Comparison of ENCODE assay signal across 2 cellular contexts in genomic region chr11:64716471-64717267, GRCh38.
A peak's percentile ranks its signal among the peaks of the same experiment; 100 is the strongest.
TF ChIP-seq lines count a peak whose summit lies in the region.

No MANE protein-coding gene starts in this region.

TF ChIP-seq in HEK293, 187 proteins besides CTCF, POLR2A, EP300 and RAD21:
- TF ChIP-seq EGR2 (tag by site-specific recombination; IDR thresholded peaks at IDR 0.05; ENCODE audit: low read depth) (0 out of 2 replicates have a peak, but pooled peaks have one; percentile 46), ZBTB8A (tag by site-specific recombination; IDR thresholded peaks at IDR 0.05) (no peak), PRDM4 (tag by site-specific recombination; IDR thresholded peaks at IDR 0.05) (no peak)

TF ChIP-seq in GM12878, 131 proteins besides CTCF, POLR2A, EP300 and RAD21:
- TF ChIP-seq HDAC2 (IDR thresholded peaks at IDR 0.05), result no peak
- TF ChIP-seq TAF1 (IDR thresholded peaks at IDR 0.05; ENCODE audit: borderline replicate concordance, low read depth, low read length), result no peak
- TF ChIP-seq HCFC1 (IDR thresholded peaks at IDR 0.05; ENCODE audit: low read length), result no peak
- TF ChIP-seq ZNF24 (IDR thresholded peaks at IDR 0.05), result no peak
- no peak for TF ChIP-seq IRF4 (IDR thresholded peaks at IDR 0.05; ENCODE audit: low read depth, low read length)
- TF ChIP-seq, protein P1, sequence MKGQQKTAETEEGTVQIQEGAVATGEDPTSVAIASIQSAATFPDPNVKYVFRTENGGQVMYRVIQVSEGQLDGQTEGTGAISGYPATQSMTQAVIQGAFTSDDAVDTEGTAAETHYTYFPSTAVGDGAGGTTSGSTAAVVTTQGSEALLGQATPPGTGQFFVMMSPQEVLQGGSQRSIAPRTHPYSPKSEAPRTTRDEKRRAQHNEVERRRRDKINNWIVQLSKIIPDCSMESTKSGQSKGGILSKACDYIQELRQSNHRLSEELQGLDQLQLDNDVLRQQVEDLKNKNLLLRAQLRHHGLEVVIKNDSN (IDR thresholded peaks at IDR 0.05; ENCODE audit: borderline replicate concordance, extremely low read length, insufficient read depth, low read depth, low read length), result no peak
- no peak for TF ChIP-seq SMC3 (IDR thresholded peaks at IDR 0.05; ENCODE audit: borderline replicate concordance, low read length)
- TF ChIP-seq TCF7 (IDR thresholded peaks at IDR 0.05; ENCODE audit: borderline replicate concordance), result no peak
- TF ChIP-seq SREBF1 (IDR thresholded peaks at IDR 0.05; ENCODE audit: low read length), result no peak
- no peak for TF ChIP-seq NFYA (IDR thresholded peaks at IDR 0.05; ENCODE audit: borderline replicate concordance, low read depth, low read length)
- TF ChIP-seq, protein P2, sequence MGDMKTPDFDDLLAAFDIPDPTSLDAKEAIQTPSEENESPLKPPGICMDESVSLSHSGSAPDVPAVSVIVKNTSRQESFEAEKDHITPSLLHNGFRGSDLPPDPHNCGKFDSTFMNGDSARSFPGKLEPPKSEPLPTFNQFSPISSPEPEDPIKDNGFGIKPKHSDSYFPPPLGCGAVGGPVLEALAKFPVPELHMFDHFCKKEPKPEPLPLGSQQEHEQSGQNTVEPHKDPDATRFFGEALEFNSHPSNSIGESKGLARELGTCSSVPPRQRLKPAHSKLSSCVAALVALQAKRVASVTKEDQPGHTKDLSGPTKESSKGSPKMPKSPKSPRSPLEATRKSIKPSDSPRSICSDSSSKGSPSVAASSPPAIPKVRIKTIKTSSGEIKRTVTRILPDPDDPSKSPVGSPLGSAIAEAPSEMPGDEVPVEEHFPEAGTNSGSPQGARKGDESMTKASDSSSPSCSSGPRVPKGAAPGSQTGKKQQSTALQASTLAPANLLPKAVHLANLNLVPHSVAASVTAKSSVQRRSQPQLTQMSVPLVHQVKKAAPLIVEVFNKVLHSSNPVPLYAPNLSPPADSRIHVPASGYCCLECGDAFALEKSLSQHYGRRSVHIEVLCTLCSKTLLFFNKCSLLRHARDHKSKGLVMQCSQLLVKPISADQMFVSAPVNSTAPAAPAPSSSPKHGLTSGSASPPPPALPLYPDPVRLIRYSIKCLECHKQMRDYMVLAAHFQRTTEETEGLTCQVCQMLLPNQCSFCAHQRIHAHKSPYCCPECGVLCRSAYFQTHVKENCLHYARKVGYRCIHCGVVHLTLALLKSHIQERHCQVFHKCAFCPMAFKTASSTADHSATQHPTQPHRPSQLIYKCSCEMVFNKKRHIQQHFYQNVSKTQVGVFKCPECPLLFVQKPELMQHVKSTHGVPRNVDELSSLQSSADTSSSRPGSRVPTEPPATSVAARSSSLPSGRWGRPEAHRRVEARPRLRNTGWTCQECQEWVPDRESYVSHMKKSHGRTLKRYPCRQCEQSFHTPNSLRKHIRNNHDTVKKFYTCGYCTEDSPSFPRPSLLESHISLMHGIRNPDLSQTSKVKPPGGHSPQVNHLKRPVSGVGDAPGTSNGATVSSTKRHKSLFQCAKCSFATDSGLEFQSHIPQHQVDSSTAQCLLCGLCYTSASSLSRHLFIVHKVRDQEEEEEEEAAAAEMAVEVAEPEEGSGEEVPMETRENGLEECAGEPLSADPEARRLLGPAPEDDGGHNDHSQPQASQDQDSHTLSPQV (IDR thresholded peaks at IDR 0.05), result no peak
- TF ChIP-seq, protein P3, sequence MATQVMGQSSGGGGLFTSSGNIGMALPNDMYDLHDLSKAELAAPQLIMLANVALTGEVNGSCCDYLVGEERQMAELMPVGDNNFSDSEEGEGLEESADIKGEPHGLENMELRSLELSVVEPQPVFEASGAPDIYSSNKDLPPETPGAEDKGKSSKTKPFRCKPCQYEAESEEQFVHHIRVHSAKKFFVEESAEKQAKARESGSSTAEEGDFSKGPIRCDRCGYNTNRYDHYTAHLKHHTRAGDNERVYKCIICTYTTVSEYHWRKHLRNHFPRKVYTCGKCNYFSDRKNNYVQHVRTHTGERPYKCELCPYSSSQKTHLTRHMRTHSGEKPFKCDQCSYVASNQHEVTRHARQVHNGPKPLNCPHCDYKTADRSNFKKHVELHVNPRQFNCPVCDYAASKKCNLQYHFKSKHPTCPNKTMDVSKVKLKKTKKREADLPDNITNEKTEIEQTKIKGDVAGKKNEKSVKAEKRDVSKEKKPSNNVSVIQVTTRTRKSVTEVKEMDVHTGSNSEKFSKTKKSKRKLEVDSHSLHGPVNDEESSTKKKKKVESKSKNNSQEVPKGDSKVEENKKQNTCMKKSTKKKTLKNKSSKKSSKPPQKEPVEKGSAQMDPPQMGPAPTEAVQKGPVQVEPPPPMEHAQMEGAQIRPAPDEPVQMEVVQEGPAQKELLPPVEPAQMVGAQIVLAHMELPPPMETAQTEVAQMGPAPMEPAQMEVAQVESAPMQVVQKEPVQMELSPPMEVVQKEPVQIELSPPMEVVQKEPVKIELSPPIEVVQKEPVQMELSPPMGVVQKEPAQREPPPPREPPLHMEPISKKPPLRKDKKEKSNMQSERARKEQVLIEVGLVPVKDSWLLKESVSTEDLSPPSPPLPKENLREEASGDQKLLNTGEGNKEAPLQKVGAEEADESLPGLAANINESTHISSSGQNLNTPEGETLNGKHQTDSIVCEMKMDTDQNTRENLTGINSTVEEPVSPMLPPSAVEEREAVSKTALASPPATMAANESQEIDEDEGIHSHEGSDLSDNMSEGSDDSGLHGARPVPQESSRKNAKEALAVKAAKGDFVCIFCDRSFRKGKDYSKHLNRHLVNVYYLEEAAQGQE (IDR thresholded peaks at IDR 0.05; ENCODE audit: low read depth, low read length), result no peak
